In genomic region chr19:49132974-49133609, GRCh38 we compare ENCODE assay signal across 9 cellular contexts.
DNase-seq lines count a peak whose midpoint lies in the region; ATAC-seq lines count a peak whose summit lies in the region.
"Had no signal": no experiment of that assay in that cellular context is flagged by ENCODE, and none has a peak within 500 bp of the region (broad histone marks: within the 10 kb centered on the region; RNA-seq: fewer than 3 reads in every experiment).

No MANE protein-coding gene starts in this region.

- H3K4me3 Mint-ChIP-seq in activated naive CD4-positive, alpha-beta T cell treated with anti-CD3 and anti-CD28 coated beads, Interleukin-2, amount 10 ng/mL, durations not matched to agents 7 days and 5 days, result peak overlapping the region; percentile 54
- peak overlapping the region; percentile 51 to 83 for H3K4me3 Mint-ChIP-seq in stimulated activated naive CD8-positive, alpha-beta T cell treated with anti-CD3 and anti-CD28 coated beads, Interleukin-15, amount 100 ng/mL, for 72 hours

- peaks cover 19% of the 10 kb centered on the region for H3K4me1 Mint-ChIP-seq in activated naive CD4-positive, alpha-beta T cell treated with anti-CD3 and anti-CD28 coated beads, Interleukin-2, amount 10 ng/mL, durations not matched to agents 7 days and 5 days
- peaks cover 50% of the 10 kb centered on the region for H3K4me1 Mint-ChIP-seq in stimulated activated naive CD8-positive, alpha-beta T cell treated with anti-CD3 and anti-CD28 coated beads, Interleukin-15, amount 100 ng/mL, for 72 hours

- peak; percentile 49 for DNase-seq in NCI-H345 (lab: John Stamatoyannopoulos, UW)
- DNase-seq in NCI-H345 treated with DMSO at 0.1 percent for 48 hours (lab: John Stamatoyannopoulos, UW; ENCODE audit: unreplicated experiment), result no peak
- peak; percentile 46 for DNase-seq in activated naive CD4-positive, alpha-beta T cell treated with anti-CD3 and anti-CD28 coated beads, Interleukin-2, amount 10 ng/mL, durations not matched to agents 7 days and 5 days
- peak; percentile 43 for DNase-seq in iPS-NIHi7 (ENCODE audit: extremely low spot score)
- DNase-seq in stimulated activated naive CD8-positive, alpha-beta T cell treated with anti-CD3 and anti-CD28 coated beads, Interleukin-15, amount 100 ng/mL, for 72 hours, result no peak
- DNase-seq in NCI-H2227 treated with DMSO at 0.1 percent for 48 hours (lab: John Stamatoyannopoulos, UW), result no peak
- no peak for DNase-seq in NCI-H446 (lab: John Stamatoyannopoulos, UW)
- DNase-seq: NCI-H446 treated with DMSO at 0.1 percent for 48 hours had no signal

- H3K36me3 Mint-ChIP-seq in activated naive CD4-positive, alpha-beta T cell treated with anti-CD3 and anti-CD28 coated beads, Interleukin-2, amount 10 ng/mL, durations not matched to agents 7 days and 5 days, result no peaks in the 10 kb centered on the region

- H3K9me3 Mint-ChIP-seq in activated naive CD4-positive, alpha-beta T cell treated with anti-CD3 and anti-CD28 coated beads, Interleukin-2, amount 10 ng/mL, durations not matched to agents 7 days and 5 days, result no peaks in the 10 kb centered on the region
- no peaks in the 10 kb centered on the region for H3K9me3 Mint-ChIP-seq in stimulated activated naive CD8-positive, alpha-beta T cell treated with anti-CD3 and anti-CD28 coated beads, Interleukin-15, amount 100 ng/mL, for 72 hours

- CTCF ChIA-PET in activated naive CD4-positive, alpha-beta T cell treated with anti-CD3 and anti-CD28 coated beads, Interleukin-2, amount 10 ng/mL, durations not matched to agents 7 days and 5 days (lab: Charles Lee), result no interaction called here

- H3K27me3 Mint-ChIP-seq in activated naive CD4-positive, alpha-beta T cell treated with anti-CD3 and anti-CD28 coated beads, Interleukin-2, amount 10 ng/mL, durations not matched to agents 7 days and 5 days, result peaks cover 37% of the 10 kb centered on the region
- peaks cover 17% of the 10 kb centered on the region for H3K27me3 Mint-ChIP-seq in stimulated activated naive CD8-positive, alpha-beta T cell treated with anti-CD3 and anti-CD28 coated beads, Interleukin-15, amount 100 ng/mL, for 72 hours

- no peak overlapping the region for H3K27ac Mint-ChIP-seq in activated naive CD4-positive, alpha-beta T cell treated with anti-CD3 and anti-CD28 coated beads, Interleukin-2, amount 10 ng/mL, durations not matched to agents 7 days and 5 days
- no peak overlapping the region for H3K27ac Mint-ChIP-seq in stimulated activated naive CD8-positive, alpha-beta T cell treated with anti-CD3 and anti-CD28 coated beads, Interleukin-15, amount 100 ng/mL, for 72 hours

- peak; percentile 27 for ATAC-seq in stimulated activated naive CD8-positive, alpha-beta T cell treated with anti-CD3 and anti-CD28 coated beads, Interleukin-15, amount 100 ng/mL, for 72 hours
- ATAC-seq in HG02973 (IDR thresholded peaks at IDR 0.05; ENCODE audit: unreplicated experiment), result no peak

Comparison
In these comparisons a context has a peak if more than half of its experiments do, and no peak if none do; other contexts are left out.
1. DNase-seq: peak in NCI-H345 (single experiment), activated naive CD4-positive, alpha-beta T cell treated with anti-CD3 and anti-CD28 coated beads, Interleukin-2, amount 10 ng/mL, durations not matched to agents 7 days and 5 days (single experiment) and iPS-NIHi7 (single experiment); none in NCI-H345 treated with DMSO at 0.1 percent for 48 hours (single experiment), stimulated activated naive CD8-positive, alpha-beta T cell treated with anti-CD3 and anti-CD28 coated beads, Interleukin-15, amount 100 ng/mL, for 72 hours (0 of 2), NCI-H2227 treated with DMSO at 0.1 percent for 48 hours (single experiment) and NCI-H446 (0 of 2).